In the genomic region with DNA sequence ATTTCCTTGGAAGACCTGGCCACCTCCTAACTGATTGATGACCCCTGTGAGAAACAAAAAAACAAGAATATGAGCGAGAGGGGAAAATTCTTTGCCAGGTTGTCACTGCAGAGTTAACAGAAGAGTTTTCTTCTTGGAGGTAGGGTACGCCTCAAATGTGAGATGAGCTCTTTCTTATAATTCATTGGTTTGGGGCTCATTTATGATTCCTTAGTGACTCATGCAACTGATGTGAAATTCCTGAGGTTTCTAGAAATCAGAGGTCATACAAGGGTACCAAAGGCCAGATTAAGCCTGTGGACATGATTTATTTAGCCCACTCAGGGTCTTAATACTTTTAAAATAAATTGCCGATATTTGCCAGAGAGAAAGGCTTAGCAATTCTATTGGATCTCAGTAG, we compare ENCODE assay signal across 23 cellular contexts.
"Had no signal": no experiment of that assay in that cellular context is flagged by ENCODE, and none has a peak within 500 bp of the region (broad histone marks: within the 10 kb centered on the region; RNA-seq: fewer than 3 reads in every experiment).

No MANE protein-coding gene starts in this region.

- H3K4me3 ChIP-seq: body of pancreas, cardiac muscle cell, colonic mucosa, gastroesophageal sphincter, hepatocyte, pancreas, psoas muscle, spleen, tibial nerve had no signal

- H3K79me2 ChIP-seq: hepatocyte had no signal

- H3K36me3 ChIP-seq: cardiac muscle cell, colonic mucosa, gastroesophageal sphincter, pancreas, spleen, tibial nerve had no signal

- H3K9me3 Mint-ChIP-seq: T-helper 2 cell treated with Interferon-gamma antibody and Interleukin-4, amounts not matched to agents 5 μg/mL and 100 μg/mL, for 36 hours had no signal

- H3K27ac Mint-ChIP-seq: activated CD4-positive, alpha-beta T cell treated with anti-CD3 and anti-CD28 coated beads for 36 hours; activated CD8-positive, alpha-beta T cell treated with anti-CD3 and anti-CD28 coated beads, Interleukin-2, amount 10 ng/mL, durations not matched to agents 7 days and 5 days; activated naive CD8-positive, alpha-beta T cell; T-helper 2 cell treated with Interferon-gamma antibody and Interleukin-4, amounts not matched to agents 5 μg/mL and 100 μg/mL, for 36 hours had no signal

- H3K27me3 ChIP-seq: body of pancreas, cardiac muscle cell, colonic mucosa, gastroesophageal sphincter, hepatocyte, pancreas, spleen, tibial nerve had no signal

- H3K27ac ChIP-seq: body of pancreas, cardiac muscle cell, colonic mucosa, gastroesophageal sphincter, hepatocyte, pancreas, psoas muscle, tibial nerve had no signal

- DNase-seq: activated CD4-positive, alpha-beta T cell treated with anti-CD3 and anti-CD28 coated beads for 36 hours; activated CD4-positive, CD25-positive, alpha-beta regulatory T cell; activated CD8-positive, alpha-beta T cell treated with anti-CD3 and anti-CD28 coated beads, Interleukin-2, amount 10 ng/mL, durations not matched to agents 7 days and 5 days; activated effector memory CD4-positive, alpha-beta T cell treated with Interleukin-2 at 50 U/mL for 16 hours; activated naive CD4-positive, alpha-beta T cell treated with Interleukin-2 at 50 U/mL for 16 hours; activated T-cell treated with anti-CD3 and anti-CD28 coated beads for 4 hours; aorta; body of pancreas; cerebellar nuclear complex; colonic mucosa; effector CD8-positive, alpha-beta T cell; left cardiac atrium; mammary epithelial cell; pancreas; psoas muscle; spleen; stimulated activated naive CD4-positive, alpha-beta T cell had no signal

- ATAC-seq: activated CD4-positive, alpha-beta T cell treated with anti-CD3 and anti-CD28 coated beads for 36 hours; activated CD8-positive, alpha-beta T cell treated with anti-CD3 and anti-CD28 coated beads, Interleukin-2, amount 10 ng/mL, durations not matched to agents 7 days and 5 days; body of pancreas; gastroesophageal sphincter; pancreas; psoas muscle had no signal

- H3K9me3 ChIP-seq: body of pancreas, colonic mucosa, gastroesophageal sphincter, pancreas, psoas muscle, spleen, tibial nerve had no signal

- H3K4me1 Mint-ChIP-seq: activated CD4-positive, alpha-beta T cell treated with anti-CD3 and anti-CD28 coated beads for 36 hours had no signal

- H3K36me3 Mint-ChIP-seq: activated naive CD8-positive, alpha-beta T cell had no signal

- H3K4me1 ChIP-seq: body of pancreas, colonic mucosa, pancreas, psoas muscle had no signal

- H2AFZ ChIP-seq: hepatocyte had no signal

- H3K4me3 Mint-ChIP-seq: activated CD4-positive, alpha-beta T cell treated with anti-CD3 and anti-CD28 coated beads for 36 hours; activated CD8-positive, alpha-beta T cell treated with anti-CD3 and anti-CD28 coated beads, Interleukin-2, amount 10 ng/mL, durations not matched to agents 7 days and 5 days; activated naive CD8-positive, alpha-beta T cell; T-helper 2 cell treated with Interferon-gamma antibody and Interleukin-4, amounts not matched to agents 5 μg/mL and 100 μg/mL, for 36 hours had no signal
